Comparison of ENCODE assay signal across 19 cellular contexts in the genomic region with DNA sequence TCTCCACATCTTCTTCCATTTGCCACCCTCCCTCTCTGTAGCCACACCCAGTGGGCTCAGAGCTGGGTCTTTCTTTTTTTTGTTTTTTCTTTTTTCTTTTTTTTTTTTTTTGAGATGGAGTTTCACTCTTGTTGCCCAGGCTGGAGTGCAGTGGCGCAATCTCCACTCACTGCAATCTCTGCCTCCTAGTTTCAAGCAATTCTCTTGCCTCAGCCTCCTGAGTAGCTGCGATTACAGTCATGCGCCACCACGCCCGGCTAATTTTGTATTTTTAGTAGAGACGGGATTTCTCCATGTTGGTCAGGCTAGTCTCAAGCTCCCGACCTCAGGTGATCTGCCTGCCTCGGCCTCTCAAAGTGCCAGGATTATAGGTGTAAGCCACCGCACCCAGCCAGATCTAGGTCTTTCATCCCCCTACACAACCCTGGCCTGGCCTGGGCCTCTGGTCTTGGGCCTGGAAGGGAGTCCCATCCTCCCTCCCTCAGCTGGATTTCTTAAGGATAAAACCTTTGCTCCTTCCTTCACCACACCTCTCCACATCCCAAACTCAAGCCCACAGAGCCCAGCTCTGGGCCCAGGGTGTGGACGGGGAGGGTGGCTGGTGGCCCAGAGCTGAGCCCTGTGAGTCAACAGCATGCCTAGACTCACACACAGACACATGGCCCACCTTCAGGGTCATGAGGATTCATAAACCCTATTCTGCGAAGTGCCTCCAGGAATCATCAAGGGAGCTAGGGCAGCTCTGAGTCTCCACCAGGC. TPM values are rescaled to one million over a fixed set of nuclear protein-coding genes. Genes with fewer than 3 reads are reported as not detected.
"Had no signal": no experiment of that assay in that cellular context is flagged by ENCODE, and none has a peak within 500 bp of the region (broad histone marks: within the 10 kb centered on the region; RNA-seq: fewer than 3 reads in every experiment).

No MANE protein-coding gene starts in this region.

- H3K36me3 ChIP-seq: adrenal gland, cardiac muscle cell, left ventricle myocardium inferior, prostate gland had no signal

- H3K4me1 ChIP-seq: adrenal gland, left ventricle myocardium inferior, prostate gland had no signal

- H3K27ac ChIP-seq: adrenal gland, cardiac muscle cell, hepatocyte, left ventricle myocardium inferior, prostate gland had no signal

- H3K27me3 ChIP-seq: adrenal gland, cardiac muscle cell, hepatocyte had no signal

- H3K9me3 Mint-ChIP-seq: natural killer cell treated with Interleukin-12 subunit alpha and Interleukin-12 subunit beta and Interleukin-15 and Interleukin-18, amount 100 ng/mL, for 72 hours had no signal

- H3K4me3 Mint-ChIP-seq: memory B cell; natural killer cell treated with Interleukin-12 subunit alpha and Interleukin-12 subunit beta and Interleukin-15 and Interleukin-18, amount 100 ng/mL, for 72 hours had no signal

- H3K4me3 ChIP-seq: adrenal gland, cardiac muscle cell, hepatocyte, left ventricle myocardium inferior, prostate gland had no signal

- H3K9me3 ChIP-seq: adrenal gland, left ventricle myocardium inferior, prostate gland had no signal

- H2AFZ ChIP-seq: hepatocyte had no signal

- H3K4me2 ChIP-seq: hepatocyte had no signal

- H3K27ac Mint-ChIP-seq: memory B cell; natural killer cell treated with Interleukin-12 subunit alpha and Interleukin-12 subunit beta and Interleukin-15 and Interleukin-18, amount 100 ng/mL, for 72 hours had no signal

- H3K79me2 ChIP-seq: hepatocyte had no signal

- H3K36me3 Mint-ChIP-seq: memory B cell; natural killer cell treated with Interleukin-12 subunit alpha and Interleukin-12 subunit beta and Interleukin-15 and Interleukin-18, amount 100 ng/mL, for 72 hours had no signal

- DNase-seq: activated CD4-positive, alpha-beta T cell treated with anti-CD3 and anti-CD28 coated beads, Interleukin-2, amount 50 U/mL, for 4 hours; activated CD4-positive, CD25-positive, alpha-beta regulatory T cell treated with anti-CD3 and anti-CD28 coated beads, Interleukin-2, amount 50 U/mL, for 72 hours; activated naive CD4-positive, alpha-beta T cell treated with anti-CD3 and anti-CD28 coated beads, Interleukin-2, amount 50 U/mL, for 16 hours; activated T-cell treated with anti-CD3 and anti-CD28 coated beads, Interleukin-2, amount 50 U/mL, for 1 hour; left ventricle myocardium inferior; right cardiac atrium; small intestine; stimulated activated CD4-positive, alpha-beta T cell treated with anti-CD3 and anti-CD28 coated beads, Interleukin-4, amount 100 ng/mL, for 4 hours; stimulated activated CD8-positive, alpha-beta memory T cell treated with anti-CD3 and anti-CD28 coated beads, Interleukin-4, amount 100 ng/mL, for 48 hours; stimulated activated naive CD8-positive, alpha-beta T cell treated with anti-CD3 and anti-CD28 coated beads, Interleukin-15, Interleukin-2, amounts not matched to agents 100 U/mL and 50 U/mL, for 24 hours had no signal

- FAIRE-seq: keratinocyte, small intestine had no signal

- ATAC-seq: right cardiac atrium; stimulated activated naive CD8-positive, alpha-beta T cell treated with anti-CD3 and anti-CD28 coated beads, Interleukin-15, Interleukin-2, amounts not matched to agents 100 U/mL and 50 U/mL, for 24 hours had no signal

RNA-seq across cellular contexts. Expression of gene KCNIP1, which starts 18.8 kb away (rescaled TPM):
- total RNA-seq: esophagus mucosa; natural killer cell treated with Interleukin-12 subunit alpha and Interleukin-12 subunit beta and Interleukin-15 and Interleukin-18, amount 100 ng/mL, for 72 hours; osteoblast; right cardiac atrium had no signal
- polyA plus RNA-seq: cardiac muscle cell, keratinocyte had no signal
